In genomic region chr7:102463841-102464576, GRCh38 we compare ENCODE assay signal across 8 cellular contexts. TPM values are rescaled to one million over a fixed set of nuclear protein-coding genes. Genes with fewer than 3 reads are reported as not detected.
DNase-seq lines count a peak whose midpoint lies in the region; ATAC-seq lines count a peak whose summit lies in the region.

No MANE protein-coding gene starts in this region.

- DNase-seq in Daoy (ENCODE audit: low read depth) = peak; percentile 32
- peak; percentile 33 for DNase-seq in astrocyte of the hippocampus (ENCODE audit: low read depth, low spot score)
- peak; percentile 14 for DNase-seq in iris pigment epithelial cell (ENCODE audit: low read depth)
- DNase-seq in D341Med (ENCODE audit: low spot score) = no peak
- DNase-seq in NCI-H1694 treated with DMSO at 0.1 percent for 48 hours (lab: John Stamatoyannopoulos, UW) = no peak

- H3K4me1 Mint-ChIP-seq in IgD-negative memory B cell = peaks cover 5 to 20% (median 18%) of the 10 kb centered on the region in 3 donors
- peaks cover 29% of the 10 kb centered on the region for H3K4me1 Mint-ChIP-seq in stimulated activated naive CD8-positive, alpha-beta T cell treated with anti-CD3 and anti-CD28 coated beads, Interleukin-15, Interleukin-2, amounts not matched to agents 100 ng/mL and 50 ng/mL, for 24 hours (ENCODE audit: low read depth)

- H3K27ac Mint-ChIP-seq in IgD-negative memory B cell = peak overlapping the region; percentile 54 to 88 (median 64)
- H3K27ac Mint-ChIP-seq in stimulated activated naive CD8-positive, alpha-beta T cell treated with anti-CD3 and anti-CD28 coated beads, Interleukin-15, Interleukin-2, amounts not matched to agents 100 ng/mL and 50 ng/mL, for 24 hours = peak overlapping the region; percentile 87

- no peak for ATAC-seq in HG03571 (IDR thresholded peaks at IDR 0.05; ENCODE audit: unreplicated experiment)

- no peaks in the 10 kb centered on the region for H3K27me3 Mint-ChIP-seq in IgD-negative memory B cell
- H3K27me3 Mint-ChIP-seq in stimulated activated naive CD8-positive, alpha-beta T cell treated with anti-CD3 and anti-CD28 coated beads, Interleukin-15, Interleukin-2, amounts not matched to agents 100 ng/mL and 50 ng/mL, for 24 hours = no peaks in the 10 kb centered on the region

- H3K36me3 Mint-ChIP-seq in IgD-negative memory B cell = no peaks in the 10 kb centered on the region
- H3K36me3 Mint-ChIP-seq in stimulated activated naive CD8-positive, alpha-beta T cell treated with anti-CD3 and anti-CD28 coated beads, Interleukin-15, Interleukin-2, amounts not matched to agents 100 ng/mL and 50 ng/mL, for 24 hours (ENCODE audit: low read depth) = peaks cover 9% of the 10 kb centered on the region

- no peaks in the 10 kb centered on the region for H3K9me3 Mint-ChIP-seq in IgD-negative memory B cell
- H3K9me3 Mint-ChIP-seq in stimulated activated naive CD8-positive, alpha-beta T cell treated with anti-CD3 and anti-CD28 coated beads, Interleukin-15, Interleukin-2, amounts not matched to agents 100 ng/mL and 50 ng/mL, for 24 hours = no peaks in the 10 kb centered on the region

- H3K4me3 Mint-ChIP-seq in IgD-negative memory B cell = peak overlapping the region; percentile 87 to 94 (median 94)
- H3K4me3 Mint-ChIP-seq in stimulated activated naive CD8-positive, alpha-beta T cell treated with anti-CD3 and anti-CD28 coated beads, Interleukin-15, Interleukin-2, amounts not matched to agents 100 ng/mL and 50 ng/mL, for 24 hours = peak overlapping the region; percentile 93

RNA-seq across cellular contexts. Expression of gene ALKBH4, which starts 0.7 kb away (rescaled TPM):
- 34.6 and 66.4 TPM in 2 replicates for total RNA-seq in Daoy (2014; rRNA removed; shearing (Covaris generic))
- polyA plus RNA-seq in IgD-negative memory B cell = 18.1 TPM

RNA-seq across cellular contexts. Expression of gene LRWD1, which starts 0.8 kb away (rescaled TPM):
- total RNA-seq in Daoy (2014; rRNA removed; shearing (Covaris generic)) = 112 and 165 TPM in 2 replicates
- 13.4 TPM for polyA plus RNA-seq in IgD-negative memory B cell

RNA-seq across cellular contexts. Expression of gene POLR2J, which starts 14.7 kb away (rescaled TPM):
- total RNA-seq in Daoy (2014; rRNA removed; shearing (Covaris generic)) = 41.0 and 60.1 TPM in 2 replicates
- polyA plus RNA-seq in IgD-negative memory B cell = 111 TPM

RNA-seq across cellular contexts. Expression of gene ORAI2, which starts 30.6 kb away (rescaled TPM):
- total RNA-seq in Daoy (2014; rRNA removed; shearing (Covaris generic)) = 42.8 and 59.5 TPM in 2 replicates
- polyA plus RNA-seq in IgD-negative memory B cell = 290 TPM

RNA-seq across cellular contexts. Expression of gene RASA4B, which starts 53.6 kb away (rescaled TPM):
- total RNA-seq in Daoy (2014; rRNA removed; shearing (Covaris generic)) = 0.95 TPM in 1 of 2 replicates, not detected in the other
- polyA plus RNA-seq in IgD-negative memory B cell = 7.4 TPM

Comparison
In these comparisons a context has a peak if more than half of its experiments do, and no peak if none do; other contexts are left out.
1. DNase-seq: peak in Daoy (single experiment), astrocyte of the hippocampus (single experiment) and iris pigment epithelial cell (single experiment); none in D341Med (single experiment) and NCI-H1694 treated with DMSO at 0.1 percent for 48 hours (single experiment).